In genomic region chr20:51346686-51347485, GRCh38 we compare ENCODE assay signal across 19 cellular contexts.
DNase-seq lines count a peak whose midpoint lies in the region; ATAC-seq, FAIRE-seq and TF ChIP-seq lines count a peak whose summit lies in the region.
"Had no signal": no experiment of that assay in that cellular context is flagged by ENCODE, and none has a peak within 500 bp of the region (broad histone marks: within the 10 kb centered on the region; RNA-seq: fewer than 3 reads in every experiment).

No MANE protein-coding gene starts in this region.

- H3K4me1 ChIP-seq in PC-3 (ENCODE audit: insufficient read depth, low read length) (peaks cover 41% of the 10 kb centered on the region), neuronal stem cell (ENCODE audit: control insufficient read depth in 2 of 2, insufficient read depth in 1 of 2, low read depth in 1 of 2, low read length in 2 of 2) (no peaks in the 10 kb centered on the region), aorta (ENCODE audit: control insufficient read depth in 1 of 2, insufficient read depth in 2 of 2, low read length in 2 of 2) (no peaks in the 10 kb centered on the region)
- H3K4me1 ChIP-seq: colonic mucosa, prostate gland, transverse colon had no signal

- no peak overlapping the region for H3K4ac ChIP-seq in neuronal stem cell (ENCODE audit: low read length)

- H3K4me2 ChIP-seq in PC-3 (ENCODE audit: low read length) (no peak overlapping the region), neuronal stem cell (ENCODE audit: insufficient read depth, low read length, poor library complexity, severe bottlenecking) (no peak overlapping the region)
- H3K4me2 ChIP-seq: BLaER1 had no signal

- no peak overlapping the region for H3K14ac ChIP-seq in neuronal stem cell (ENCODE audit: low read length)

- peak overlapping the region; percentile 1 for H4K91ac ChIP-seq in neuronal stem cell (ENCODE audit: low read depth, low read length, poor library complexity)

- H3K18ac ChIP-seq in neuronal stem cell (ENCODE audit: low read length) = no peak overlapping the region

- H3K27me3 ChIP-seq in PC-3 (ENCODE audit: low read length) (no peaks in the 10 kb centered on the region), neuronal stem cell (ENCODE audit: control insufficient read depth in 3 of 3, insufficient read depth in 3 of 3, low read depth in 1 of 3, low read length in 3 of 3) (peaks cover 0 to 18% (median 0%) of the 10 kb centered on the region in 3 experiments), aorta (ENCODE audit: control insufficient read depth in 1 of 2, insufficient read depth in 2 of 2, low read length in 1 of 2) (no peaks in the 10 kb centered on the region)
- H3K27me3 ChIP-seq: BLaER1, colonic mucosa, gastroesophageal sphincter, transverse colon had no signal

- TF ChIP-seq CTCF in PC-3 (conservative IDR thresholded peaks at IDR 0.05; ENCODE audit: low read depth, low read length) (no peak), choroid plexus epithelial cell (conservative IDR thresholded peaks at IDR 0.05; ENCODE audit: low read depth, low read length) (no peak)

- ATAC-seq in PC-3 (peak; percentile 29), aorta (ENCODE audit: low FRiP score) (no peak)
- ATAC-seq: gastroesophageal sphincter, GM12878 had no signal

- H2BK5ac ChIP-seq in neuronal stem cell (ENCODE audit: low read length) = no peak overlapping the region

- H3K36me3 ChIP-seq in PC-3 (ENCODE audit: low read depth, low read length) = no peaks in the 10 kb centered on the region
- H3K36me3 ChIP-seq in neuronal stem cell (replicated peaks in 1 of 2; ENCODE audit: control insufficient read depth in 2 of 2, insufficient read depth in 2 of 2, low read length in 2 of 2) = no peaks in the 10 kb centered on the region
- H3K36me3 ChIP-seq in aorta (ENCODE audit: control insufficient read depth in 1 of 2, insufficient read depth in 2 of 2, low read length in 1 of 2) = no peaks in the 10 kb centered on the region
- H3K36me3 ChIP-seq: BLaER1, colonic mucosa, gastroesophageal sphincter, prostate gland, transverse colon had no signal

- H2AFZ ChIP-seq in PC-3 (ENCODE audit: low read length) (no peak overlapping the region), neuronal stem cell (ENCODE audit: low read length) (no peak overlapping the region)

- H2AK5ac ChIP-seq in neuronal stem cell (ENCODE audit: low read depth, low read length) = no peak overlapping the region

- H3K9ac ChIP-seq in PC-3 (ENCODE audit: low read length) = peak overlapping the region; percentile 56; the same call in 1 of the 2 replicates
- no peak overlapping the region for H3K9ac ChIP-seq in neuronal stem cell (ENCODE audit: low read depth, low read length, poor library complexity)
- H3K9ac ChIP-seq: BLaER1 had no signal

- peaks cover 10% of the 10 kb centered on the region for H3F3A ChIP-seq in PC-3 (ENCODE audit: low read length, unreplicated experiment)

- peak overlapping the region; percentile 9 for H3K23ac ChIP-seq in neuronal stem cell (ENCODE audit: low read depth, low read length, poor library complexity)

- H3K4me3 ChIP-seq in PC-3 (ENCODE audit: low read length) (no peak overlapping the region), choroid plexus epithelial cell (ENCODE audit: low read depth, low read length) (no peak overlapping the region), neuronal stem cell (ENCODE audit: low read length in 2 of 2) (no peak overlapping the region), aorta (ENCODE audit: low read length in 2 of 2) (no peak overlapping the region)
- H3K4me3 ChIP-seq: BLaER1, colonic mucosa, gastroesophageal sphincter, GM12878, prostate gland, transverse colon had no signal

- no peak overlapping the region for H2BK120ac ChIP-seq in neuronal stem cell (ENCODE audit: low read depth, low read length)

- H3K9me3 ChIP-seq in PC-3 (ENCODE audit: low read length) (no peaks in the 10 kb centered on the region), neuronal stem cell (replicated peaks in 1 of 2; ENCODE audit: control insufficient read depth in 2 of 2, insufficient read depth in 1 of 2, low read depth in 1 of 2, low read length in 2 of 2) (no peaks in the 10 kb centered on the region), aorta (ENCODE audit: control insufficient read depth, low read length) (no peaks in the 10 kb centered on the region)
- H3K9me3 ChIP-seq: colonic mucosa, gastroesophageal sphincter, prostate gland, transverse colon had no signal

- CTCF ChIA-PET in PC-3 (lab: Charles Lee) = interaction anchor here (0.5 kb wide), 1 partner anchor 307 kb away, joined by 3 read pairs; no protein-coding TSS in a partner anchor

- POLR2A ChIA-PET in PC-3 (lab: Charles Lee; ENCODE audit: unreplicated experiment) = interaction anchor here (0.6 kb wide), 1 partner anchor 568 kb away, joined by 6 read pairs; no protein-coding TSS in a partner anchor

- no TSS peak for BruUV-seq in PC-3 (replicated peaks; lab: Mats Ljungman, UMichigan)

- H3K9me2 ChIP-seq in PC-3 (replicated peaks; ENCODE audit: low read length) = no peaks in the 10 kb centered on the region

- peak; percentile 83 for DNase-seq in EH (ENCODE audit: low read depth)
- DNase-seq in PC-3 = peak; percentile 90
- DNase-seq in choroid plexus epithelial cell (ENCODE audit: low read depth) = peak; percentile 40
- DNase-seq in neuronal stem cell (ENCODE audit: low spot score) = no peak
- no peak for DNase-seq in NCI-H2196 treated with DMSO at 0.1 percent for 48 hours (lab: John Stamatoyannopoulos, UW; ENCODE audit: unreplicated experiment)
- no peak for DNase-seq in GM19239 (ENCODE audit: insufficient read length, low spot score)
- DNase-seq in ureter (ENCODE audit: low spot score) = no peak
- no peak for DNase-seq in aorta
- DNase-seq: colonic mucosa; DMS79 treated with DMSO at 0.1 percent for 48 hours; islet precursor cell; NCI-H187; NCI-H524; stimulated activated CD4-positive, alpha-beta T cell treated with anti-CD3 and anti-CD28 coated beads, Interleukin-1b, Interleukin-23, amount 100 ng/mL, for 48 hours; transverse colon had no signal

- peak overlapping the region; percentile 76 for H3K27ac ChIP-seq in PC-3 (ENCODE audit: low read length)
- no peak overlapping the region for H3K27ac ChIP-seq in neuronal stem cell (replicated peaks; ENCODE audit: low read length)
- no peak overlapping the region for H3K27ac ChIP-seq in aorta (ENCODE audit: low read depth in 1 of 2, low read length in 2 of 2)
- H3K27ac ChIP-seq: BLaER1, colonic mucosa, gastroesophageal sphincter, prostate gland, transverse colon had no signal

- H4K20me1 ChIP-seq in PC-3 (ENCODE audit: low read length) = no peaks in the 10 kb centered on the region
- H4K20me1 ChIP-seq: BLaER1 had no signal

- no peaks in the 10 kb centered on the region for H3K79me2 ChIP-seq in PC-3 (ENCODE audit: low read length)

- no CpG with 5 or more reads among the region's 8 CpGs for WGBS in neuronal stem cell (ENCODE audit: extremely low coverage in 2 of 2, insufficient read length in 2 of 2, insufficient replicate concordance in 1 of 2), 2 donors
- 49 to 53% methylated on average over 8 of the region's 8 CpGs for WGBS in aorta, 2 donors

- H4K8ac ChIP-seq in neuronal stem cell (ENCODE audit: low read depth, low read length) = no peak overlapping the region

- H2BK15ac ChIP-seq in neuronal stem cell (ENCODE audit: low read length) = no peak overlapping the region

- no peaks in the 10 kb centered on the region for H3K79me1 ChIP-seq in neuronal stem cell (ENCODE audit: low read depth, low read length)

- intact Hi-C loops in PC-3 (cut with micrococcal nuclease) (no loop called here), aorta (cut with DNase I) (no loop called here)

- H2BK12ac ChIP-seq in neuronal stem cell (ENCODE audit: low read length) = no peak overlapping the region

- FAIRE-seq in GM19239 (lab: Jason Lieb, UNC) = no peak
- FAIRE-seq: GM12878 had no signal

Comparison
In these comparisons a context has a peak if more than half of its experiments do, and no peak if none do; other contexts are left out.
1. DNase-seq: peak in EH (single experiment), PC-3 (single experiment) and choroid plexus epithelial cell (single experiment); none in neuronal stem cell (single experiment), NCI-H2196 treated with DMSO at 0.1 percent for 48 hours (single experiment), GM19239 (single experiment), ureter (single experiment) and aorta (0 of 2).